27 cellular contexts compared by ENCODE assay signal in genomic region chr19:57789288-57789687, GRCh38.
"Had no signal": no experiment of that assay in that cellular context is flagged by ENCODE, and none has a peak within 500 bp of the region (broad histone marks: within the 10 kb centered on the region; RNA-seq: fewer than 3 reads in every experiment).

No MANE protein-coding gene starts in this region.

- H3K4me1 ChIP-seq: colonic mucosa, esophagus muscularis mucosa, esophagus squamous epithelium, foreskin keratinocyte, gastroesophageal sphincter had no signal

- H3K27me3 ChIP-seq: colonic mucosa, dorsolateral prefrontal cortex, esophagus muscularis mucosa, esophagus squamous epithelium, foreskin keratinocyte, gastrocnemius medialis, gastroesophageal sphincter, heart left ventricle, heart right ventricle had no signal

- H3K27ac ChIP-seq: colonic mucosa, coronary artery, dorsolateral prefrontal cortex, epithelial cell of prostate, esophagus muscularis mucosa, esophagus squamous epithelium, foreskin keratinocyte, gastroesophageal sphincter, heart left ventricle, heart right ventricle had no signal

- H3K9me3 ChIP-seq: colonic mucosa, gastrocnemius medialis had no signal

- H3K4me3 ChIP-seq: colonic mucosa, coronary artery, dorsolateral prefrontal cortex, esophagus muscularis mucosa, esophagus squamous epithelium, gastrocnemius medialis, gastroesophageal sphincter, heart left ventricle, heart right ventricle had no signal

- DNase-seq: colonic mucosa; cortex of kidney; dermis blood vessel endothelial cell; dorsolateral prefrontal cortex; effector CD4-positive, alpha-beta T cell; effector CD8-positive, alpha-beta T cell; effector memory CD4-positive, alpha-beta T cell; effector memory CD8-positive, alpha-beta T cell; endodermal cell; erythroblast; esophagus squamous epithelium; foreskin fibroblast; foreskin keratinocyte; foreskin melanocyte; gastrocnemius medialis; glutamatergic neuron; head of caudate nucleus; heart left ventricle; heart right ventricle had no signal

- FAIRE-seq: colon, endometrium, endothelial cell of umbilical vein, frontal cortex had no signal

- H3K36me3 ChIP-seq: colonic mucosa had no signal
